Comparison of ENCODE assay signal across 13 cellular contexts in genomic region chr18:59264651-59265245, GRCh38. TPM values are rescaled to one million over a fixed set of nuclear protein-coding genes. Genes with fewer than 3 reads are reported as not detected.
DNase-seq lines count a peak whose midpoint lies in the region; ATAC-seq and TF ChIP-seq lines count a peak whose summit lies in the region.
"Had no signal": no experiment of that assay in that cellular context is flagged by ENCODE, and none has a peak within 500 bp of the region (broad histone marks: within the 10 kb centered on the region; RNA-seq: fewer than 3 reads in every experiment).

No MANE protein-coding gene starts in this region.

- DNase-seq in activated CD4-positive, alpha-beta T cell treated with anti-CD3 and anti-CD28 coated beads, Interleukin-2, amount 10 ng/mL, durations not matched to agents 24 days and 14 days = no peak
- no peak for DNase-seq in activated CD4-positive, alpha-beta T cell treated with anti-CD3 and anti-CD28 coated beads for 4 hours
- DNase-seq in foreskin fibroblast (no peak), NCI-H2107 (lab: John Stamatoyannopoulos, UW) (no peak), NCI-H1092 treated with DMSO at 0.1 percent for 48 hours (lab: John Stamatoyannopoulos, UW) (no peak), AG08395 (ENCODE audit: low spot score) (no peak)
- DNase-seq in stimulated activated effector memory CD8-positive, alpha-beta T cell treated with anti-CD3 and anti-CD28 coated beads, Interleukin-12 subunit alpha, Interleukin-12 subunit beta, amount 100 ng/mL, for 72 hours (ENCODE audit: low spot score in 2 of 2) = no peak
- DNase-seq: central memory CD4-positive, alpha-beta T cell; lower lobe of right lung had no signal

- no peak for TF ChIP-seq CTCF in foreskin fibroblast (IDR thresholded peaks at IDR 0.05; ENCODE audit: low read depth, low read length)

- no peak overlapping the region for H3K27ac Mint-ChIP-seq in activated CD4-positive, alpha-beta T cell treated with anti-CD3 and anti-CD28 coated beads, Interleukin-2, amount 10 ng/mL, durations not matched to agents 24 days and 14 days
- no peak overlapping the region for H3K27ac Mint-ChIP-seq in stimulated activated effector memory CD8-positive, alpha-beta T cell treated with anti-CD3 and anti-CD28 coated beads, Interleukin-12 subunit alpha, Interleukin-12 subunit beta, amount 100 ng/mL, for 72 hours

- no peaks in the 10 kb centered on the region for H3K36me3 Mint-ChIP-seq in activated CD4-positive, alpha-beta T cell treated with anti-CD3 and anti-CD28 coated beads, Interleukin-2, amount 10 ng/mL, durations not matched to agents 24 days and 14 days (ENCODE audit: low read depth)
- no peaks in the 10 kb centered on the region for H3K36me3 Mint-ChIP-seq in stimulated activated effector memory CD8-positive, alpha-beta T cell treated with anti-CD3 and anti-CD28 coated beads, Interleukin-12 subunit alpha, Interleukin-12 subunit beta, amount 100 ng/mL, for 72 hours

- H3K9me3 Mint-ChIP-seq in activated CD4-positive, alpha-beta T cell treated with anti-CD3 and anti-CD28 coated beads, Interleukin-2, amount 10 ng/mL, durations not matched to agents 24 days and 14 days = peaks cover 4% of the 10 kb centered on the region
- H3K9me3 Mint-ChIP-seq in stimulated activated effector memory CD8-positive, alpha-beta T cell treated with anti-CD3 and anti-CD28 coated beads, Interleukin-12 subunit alpha, Interleukin-12 subunit beta, amount 100 ng/mL, for 72 hours = no peaks in the 10 kb centered on the region

- intact Hi-C loops in activated CD4-positive, alpha-beta T cell treated with anti-CD3 and anti-CD28 coated beads, Interleukin-2, amount 10 ng/mL, durations not matched to agents 24 days and 14 days (cut with micrococcal nuclease) = loop anchor here (5.0 to 10.0 kb wide), 2 partner anchors 138 to 430 kb away; partner anchors contain the start of gene CCBE1

- H3K27me3 Mint-ChIP-seq in activated CD4-positive, alpha-beta T cell treated with anti-CD3 and anti-CD28 coated beads, Interleukin-2, amount 10 ng/mL, durations not matched to agents 24 days and 14 days = peaks cover 76% of the 10 kb centered on the region

- peak overlapping the region; percentile 35 to 49 for H3K4me3 ChIP-seq in foreskin fibroblast (ENCODE audit: low read depth in 1 of 2, low read length in 2 of 2)

- peak; percentile 14; the same call in 2 of the 3 replicates for ATAC-seq in SK-N-SH treated with all-trans-retinoic acid at 6 μM for 48 hours
- no peak for ATAC-seq in stimulated activated effector memory CD8-positive, alpha-beta T cell treated with anti-CD3 and anti-CD28 coated beads, Interleukin-12 subunit alpha, Interleukin-12 subunit beta, amount 100 ng/mL, for 72 hours

- H3K4me3 Mint-ChIP-seq in activated CD4-positive, alpha-beta T cell treated with anti-CD3 and anti-CD28 coated beads, Interleukin-2, amount 10 ng/mL, durations not matched to agents 24 days and 14 days = peak overlapping the region; percentile 73
- H3K4me3 Mint-ChIP-seq in stimulated activated effector memory CD8-positive, alpha-beta T cell treated with anti-CD3 and anti-CD28 coated beads, Interleukin-12 subunit alpha, Interleukin-12 subunit beta, amount 100 ng/mL, for 72 hours = peak overlapping the region; percentile 54

- H3K4me1 Mint-ChIP-seq in activated CD4-positive, alpha-beta T cell treated with anti-CD3 and anti-CD28 coated beads, Interleukin-2, amount 10 ng/mL, durations not matched to agents 24 days and 14 days = peaks cover 17% of the 10 kb centered on the region
- H3K4me1 Mint-ChIP-seq in stimulated activated effector memory CD8-positive, alpha-beta T cell treated with anti-CD3 and anti-CD28 coated beads, Interleukin-12 subunit alpha, Interleukin-12 subunit beta, amount 100 ng/mL, for 72 hours = peaks cover 20% of the 10 kb centered on the region

TF ChIP-seq in SK-N-SH treated with all-trans-retinoic acid at 6 μM for 48 hours, 23 proteins besides CTCF, POLR2A, EP300 and RAD21 (continues in another document):
- TF ChIP-seq GLIS3 (CRISPR knock-in tag; IDR thresholded peaks at IDR 0.05) (no peak), ZFP3 (CRISPR knock-in tag; IDR thresholded peaks at IDR 0.05) (no peak), POU6F1 (CRISPR knock-in tag; IDR thresholded peaks at IDR 0.05; ENCODE audit: borderline replicate concordance, low read depth) (no peak), TSHZ2 (CRISPR knock-in tag; IDR thresholded peaks at IDR 0.05) (no peak), TCF4 (CRISPR knock-in tag; IDR thresholded peaks at IDR 0.05; ENCODE audit: borderline replicate concordance) (no peak), ISL1 (CRISPR knock-in tag; IDR thresholded peaks at IDR 0.05) (no peak), PATZ1 (CRISPR knock-in tag; IDR thresholded peaks at IDR 0.05; ENCODE audit: borderline replicate concordance) (no peak), CREB5 (CRISPR knock-in tag; IDR thresholded peaks at IDR 0.05; ENCODE audit: low read depth) (no peak), BACH2 (CRISPR knock-in tag; IDR thresholded peaks at IDR 0.05; ENCODE audit: borderline replicate concordance) (no peak), ZNF70 (CRISPR knock-in tag; IDR thresholded peaks at IDR 0.05) (no peak), ZNF565 (CRISPR knock-in tag; conservative IDR thresholded peaks at IDR 0.05; ENCODE audit: low read depth) (no peak), TOX (CRISPR knock-in tag; IDR thresholded peaks at IDR 0.05; ENCODE audit: borderline replicate concordance) (no peak), OSR1 (CRISPR knock-in tag; IDR thresholded peaks at IDR 0.05) (no peak)

RNA-seq across cellular contexts. Expression of gene RAX, which starts 8.5 kb away (rescaled TPM):
- total RNA-seq in activated CD4-positive, alpha-beta T cell treated with anti-CD3 and anti-CD28 coated beads, Interleukin-2, amount 10 ng/mL, durations not matched to agents 24 days and 14 days = not detected in 2 replicates
- total RNA-seq: lower lobe of right lung; pulmonary artery endothelial cell; T-helper 1 cell treated with Interleukin-12 subunit alpha and Interleukin-12 subunit beta and Interleukin-4 antibody, amounts not matched to agents 30 ng/mL and 1 ng/mL, for 36 hours; urinary bladder had no signal

RNA-seq across cellular contexts. Expression of gene GRP, which starts 44.8 kb away (rescaled TPM):
- total RNA-seq in activated CD4-positive, alpha-beta T cell treated with anti-CD3 and anti-CD28 coated beads, Interleukin-2, amount 10 ng/mL, durations not matched to agents 24 days and 14 days = not detected in 2 replicates
- total RNA-seq: pulmonary artery endothelial cell; T-helper 1 cell treated with Interleukin-12 subunit alpha and Interleukin-12 subunit beta and Interleukin-4 antibody, amounts not matched to agents 30 ng/mL and 1 ng/mL, for 36 hours; urinary bladder had no signal

RNA-seq across cellular contexts. Expression of gene CPLX4, which starts 53.7 kb away (rescaled TPM):
- total RNA-seq in activated CD4-positive, alpha-beta T cell treated with anti-CD3 and anti-CD28 coated beads, Interleukin-2, amount 10 ng/mL, durations not matched to agents 24 days and 14 days = not detected in 2 replicates
- total RNA-seq: lower lobe of right lung; pulmonary artery endothelial cell; T-helper 1 cell treated with Interleukin-12 subunit alpha and Interleukin-12 subunit beta and Interleukin-4 antibody, amounts not matched to agents 30 ng/mL and 1 ng/mL, for 36 hours; urinary bladder had no signal
